In the genomic region with DNA sequence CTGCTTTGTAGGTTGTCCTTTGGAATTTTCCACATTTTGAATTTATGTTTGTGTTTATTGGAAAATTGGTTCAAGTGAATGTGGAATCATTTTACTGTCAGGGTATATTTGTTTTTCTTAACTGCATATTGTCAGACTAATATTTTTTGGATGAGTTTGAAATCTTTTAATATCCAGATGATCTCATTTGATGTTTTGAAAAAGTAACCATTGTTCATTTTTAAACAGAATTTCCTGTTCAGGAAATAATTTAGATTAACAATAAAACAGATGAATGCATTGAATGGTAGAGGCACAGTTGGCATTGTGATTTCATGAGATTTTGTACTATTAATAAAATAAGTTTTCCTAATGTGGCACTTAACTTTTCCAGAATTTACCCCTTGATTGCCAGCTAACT, we compare ENCODE assay signal across 27 cellular contexts.
"Had no signal": no experiment of that assay in that cellular context is flagged by ENCODE, and none has a peak within 500 bp of the region (broad histone marks: within the 10 kb centered on the region; RNA-seq: fewer than 3 reads in every experiment).

No MANE protein-coding gene starts in this region.

- ATAC-seq: esophagus mucosa; naive thymus-derived CD8-positive, alpha-beta T cell; right lobe of liver had no signal

- H3K9me3 ChIP-seq: ascending aorta, right lobe of liver, SK-N-SH, tibial nerve had no signal

- H3K27ac ChIP-seq: ascending aorta, cardiac muscle cell, coronary artery, parathyroid adenoma, right lobe of liver, VCaP had no signal

- H3K9ac ChIP-seq: parathyroid adenoma, SK-N-SH had no signal

- H3K36me3 ChIP-seq: ascending aorta, cardiac muscle cell, right lobe of liver had no signal

- H3K27me3 ChIP-seq: ascending aorta, cardiac muscle cell, right lobe of liver, tibial nerve had no signal

- DNase-seq: activated CD4-positive, alpha-beta T cell treated with anti-CD3 and anti-CD28 coated beads for 4 hours; activated CD4-positive, alpha-beta T cell treated with anti-CD3 and anti-CD28 coated beads, Interleukin-2, amount 50 U/mL, for 4 hours; activated naive CD4-positive, alpha-beta T cell treated with anti-CD3 and anti-CD28 coated beads, Interleukin-2, amount 10 ng/mL, durations not matched to agents 7 days and 5 days; activated naive CD8-positive, alpha-beta T cell treated with anti-CD3 and anti-CD28 coated beads, Interleukin-2, amount 10 ng/mL, durations not matched to agents 7 days and 5 days; activated T-cell treated with anti-CD3 and anti-CD28 coated beads for 4 hours; foreskin melanocyte; glutamatergic neuron; hippocampal formation; naive thymus-derived CD8-positive, alpha-beta T cell; nucleus accumbens; right lobe of liver; SK-N-SH; small intestine; stimulated activated CD4-positive, alpha-beta T cell treated with anti-CD3 and anti-CD28 coated beads, Interleukin-15, amount 100 ng/mL, for 24 hours; stimulated activated CD4-positive, alpha-beta T cell treated with anti-CD3 and anti-CD28 coated beads, Interleukin-2, amount 100 ng/mL, for 24 hours; stimulated activated naive CD4-positive, alpha-beta T cell; SW 1271; T-helper 9 cell had no signal

- FAIRE-seq: keratinocyte, small intestine, TTC549 had no signal

- H3K4me3 ChIP-seq: ascending aorta, cardiac muscle cell, coronary artery, right lobe of liver, tibial nerve had no signal
